Comparison of ENCODE assay signal across 8 cellular contexts in the genomic region with DNA sequence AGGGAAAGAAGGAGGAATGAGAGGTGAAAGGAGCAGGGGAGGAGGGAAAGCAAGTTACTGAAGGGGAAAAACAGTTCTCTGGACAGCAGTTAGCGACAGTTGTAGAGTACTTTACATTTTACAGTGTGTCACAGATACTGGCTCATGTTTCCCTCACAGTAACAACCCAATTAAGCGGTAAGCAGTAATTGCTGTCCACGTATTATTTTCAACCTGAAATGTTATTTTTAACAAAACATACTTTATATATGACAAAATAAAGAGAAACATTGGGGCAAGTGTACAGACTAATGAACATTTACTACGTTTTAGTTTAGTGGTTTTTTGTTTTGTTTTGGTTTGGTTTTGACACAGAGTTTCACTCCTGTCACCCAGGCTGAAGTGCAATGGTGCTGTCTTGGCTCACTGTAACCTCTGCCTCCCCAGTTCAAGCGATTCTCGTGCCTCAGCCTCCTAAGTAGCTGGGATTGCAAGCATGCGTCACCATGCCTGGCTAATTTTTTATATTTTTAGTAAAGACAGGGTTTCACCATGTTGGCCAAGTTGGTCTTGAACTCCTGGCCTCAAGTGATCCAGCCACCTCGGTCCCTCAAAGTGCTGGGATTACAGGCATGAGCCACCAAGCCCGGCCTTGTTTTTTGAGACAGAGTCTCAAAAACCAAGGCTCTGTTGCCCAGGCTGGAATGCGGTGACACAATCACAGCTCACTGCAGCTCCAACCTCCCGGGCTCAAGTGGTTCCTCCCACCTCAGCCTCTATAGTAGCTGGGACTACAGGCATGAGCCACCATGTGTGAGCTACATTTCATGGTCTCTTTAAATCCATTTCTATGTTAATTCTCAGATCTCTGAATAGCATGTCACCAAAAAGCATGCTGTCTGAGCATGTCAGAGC. TPM values are rescaled to one million over a fixed set of nuclear protein-coding genes. Genes with fewer than 3 reads are reported as not detected.
A peak's percentile ranks its signal among the peaks of the same experiment; 100 is the strongest.
DNase-seq lines count a peak whose midpoint lies in the region; ATAC-seq and TF ChIP-seq lines count a peak whose summit lies in the region.

No MANE protein-coding gene starts in this region.

- peak overlapping the region; percentile 39 for H3K4me3 ChIP-seq in astrocyte of the spinal cord (ENCODE audit: low read depth, low read length)

- TF ChIP-seq CTCF in astrocyte of the spinal cord (IDR thresholded peaks at IDR 0.05; ENCODE audit: low read depth, low read length) (no peak), neural crest cell (conservative IDR thresholded peaks at IDR 0.05) (no peak)

- in situ Hi-C loops in ACHN (cut with HindIII; ENCODE audit: low pct_ligation_motif_present, low pct_unique_long_range_greater_than_20kb, low sequenced_read_pairs) (no loop called here), astrocyte of the spinal cord (cut with HindIII; ENCODE audit: low sequenced_read_pairs) (no loop called here)

- H3K36me3 Mint-ChIP-seq in neural crest cell (ENCODE audit: low read depth) = no peaks in the 10 kb centered on the region

- peak overlapping the region; percentile 60 for H3K4me3 Mint-ChIP-seq in neural crest cell

- peak; percentile 42 for ATAC-seq in GM19043 (IDR thresholded peaks at IDR 0.05; ENCODE audit: low read depth, unreplicated experiment)

- H3K27ac Mint-ChIP-seq in neural crest cell (ENCODE audit: unreplicated experiment) = no peak overlapping the region

- peaks cover 27% of the 10 kb centered on the region for H3K27me3 Mint-ChIP-seq in neural crest cell (ENCODE audit: low read depth)

- no peaks in the 10 kb centered on the region for H3K9me3 Mint-ChIP-seq in neural crest cell

- peak; percentile 55 for DNase-seq in ACHN
- peak; percentile 82 for DNase-seq in HT1080 (ENCODE audit: low read depth)
- peak; percentile 54 for DNase-seq in astrocyte of the spinal cord (ENCODE audit: low read depth, low spot score)
- no peak for DNase-seq in neural crest cell (ENCODE audit: low read depth, low spot score)
- no peak for DNase-seq in NCI-H526 treated with DMSO at 0.1 percent for 48 hours (lab: John Stamatoyannopoulos, UW)
- DNase-seq in iPS-NIHi11 (ENCODE audit: low spot score) = no peak
- no peak for DNase-seq in dermis blood vessel endothelial cell

- H3K4me1 Mint-ChIP-seq in neural crest cell = peaks cover 7% of the 10 kb centered on the region

RNA-seq across cellular contexts. Expression of gene BTN3A2, which starts 22.6 kb away (rescaled TPM):
- total RNA-seq in HT1080 (2014; rRNA removed; shearing (Covaris generic)) = 14.8 and 16.1 TPM in 2 replicates
- 21.6 and 28.0 TPM in 2 replicates for polyA plus RNA-seq in HT1080 (2015; cell fraction: cytosol; rRNA removed)
- 28.0 and 32.3 TPM in 2 replicates for polyA plus RNA-seq in HT1080 (2015; cell fraction: nucleus; rRNA removed)
- total RNA-seq in neural crest cell = 9.6 and 12.5 TPM in 2 replicates
- 28.8 and 44.4 TPM in 2 replicates for total RNA-seq in dermis blood vessel endothelial cell

RNA-seq across cellular contexts. Expression of gene BTN2A2, which starts 40.6 kb away (rescaled TPM):
- total RNA-seq in HT1080 (2014; rRNA removed; shearing (Covaris generic)) = 3.0 and 5.6 TPM in 2 replicates
- polyA plus RNA-seq in HT1080 (2015; cell fraction: cytosol; rRNA removed) = 4.0 and 4.5 TPM in 2 replicates
- polyA plus RNA-seq in HT1080 (2015; cell fraction: nucleus; rRNA removed) = 15.0 and 18.1 TPM in 2 replicates
- total RNA-seq in neural crest cell = 24.5 and 25.0 TPM in 2 replicates
- total RNA-seq in dermis blood vessel endothelial cell = 13.8 and 15.0 TPM in 2 replicates

RNA-seq across cellular contexts. Expression of gene BTN3A1, which starts 59.7 kb away (rescaled TPM):
- total RNA-seq in HT1080 (2014; rRNA removed; shearing (Covaris generic)) = 8.2 and 8.7 TPM in 2 replicates
- 11.1 and 12.1 TPM in 2 replicates for polyA plus RNA-seq in HT1080 (2015; cell fraction: cytosol; rRNA removed)
- polyA plus RNA-seq in HT1080 (2015; cell fraction: nucleus; rRNA removed) = 24.2 and 26.2 TPM in 2 replicates
- total RNA-seq in neural crest cell (12.7 and 13.8 TPM in 2 replicates), dermis blood vessel endothelial cell (21.7 and 25.0 TPM in 2 replicates)

Comparison
In these comparisons a context has a peak if more than half of its experiments do, and no peak if none do; other contexts are left out.
1. DNase-seq: peak in ACHN (single experiment), HT1080 (single experiment) and astrocyte of the spinal cord (single experiment); none in neural crest cell (single experiment), NCI-H526 treated with DMSO at 0.1 percent for 48 hours (single experiment), iPS-NIHi11 (single experiment) and dermis blood vessel endothelial cell (single experiment).